In the genomic region with DNA sequence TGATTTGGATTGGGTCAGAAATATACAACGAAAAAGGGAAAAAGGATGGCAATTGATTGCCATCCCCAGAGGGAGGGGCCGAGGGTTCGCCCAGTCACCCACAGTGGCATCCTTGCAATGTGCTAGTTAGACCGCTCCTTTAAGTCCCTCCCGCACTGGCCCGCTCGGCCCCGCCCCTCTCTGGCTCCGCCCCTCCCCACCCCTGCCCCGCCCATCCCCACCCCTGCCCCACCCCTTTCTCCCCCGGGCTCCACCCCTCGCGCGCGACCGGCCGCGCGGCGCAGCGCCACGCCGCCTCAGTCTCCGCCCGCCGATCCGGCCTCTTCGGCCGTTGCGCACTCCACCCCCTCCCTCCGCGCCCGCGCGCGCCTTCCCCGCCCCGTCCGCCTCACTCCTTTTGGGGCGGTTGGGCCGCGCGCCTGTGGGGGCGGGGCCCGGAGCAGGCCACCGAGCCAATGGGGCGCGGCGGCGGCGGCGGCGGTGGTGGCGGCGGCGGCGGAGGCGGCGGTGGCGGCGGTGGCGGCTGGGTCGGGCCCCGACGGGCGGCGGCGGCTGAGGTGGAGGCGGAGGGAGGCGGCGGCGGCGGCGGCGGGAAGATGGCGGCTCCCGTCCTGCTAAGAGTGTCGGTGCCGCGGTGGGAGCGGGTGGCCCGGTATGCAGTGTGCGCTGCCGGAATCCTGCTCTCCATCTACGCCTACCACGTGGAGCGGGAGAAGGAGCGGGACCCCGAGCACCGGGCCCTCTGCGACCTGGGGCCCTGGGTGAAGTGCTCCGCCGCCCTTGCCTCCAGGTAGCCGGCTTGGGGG, we compare ENCODE assay signal across 8 cellular contexts. TPM values are rescaled to one million over a fixed set of nuclear protein-coding genes. Genes with fewer than 3 reads are reported as not detected.
A peak's percentile ranks its signal among the peaks of the same experiment; 100 is the strongest.
DNase-seq lines count a peak whose midpoint lies in the region; ATAC-seq, FAIRE-seq and TF ChIP-seq lines count a peak whose summit lies in the region.

A gene (plus strand): TSS at position 299 of the 806 bp plus-strand sequence. CDS start 298 bp downstream, at position 597.

- H3K36me3 ChIP-seq in keratinocyte (ENCODE audit: control insufficient read depth in 2 of 2, extremely low read depth in 1 of 2, insufficient read depth in 2 of 2, low read length in 2 of 2) = no peaks in the 10 kb centered on the region

- H3K4me1 ChIP-seq in keratinocyte (ENCODE audit: control insufficient read depth, extremely low read depth, insufficient read depth, low read length) = peaks cover 3% of the 10 kb centered on the region

- TF ChIP-seq CTCF in keratinocyte (optimal IDR thresholded peaks at IDR 0.05 in 1 of 3, IDR thresholded peaks at IDR 0.05 in 1 of 3, conservative IDR thresholded peaks at IDR 0.05 in 1 of 3; ENCODE audit: extremely low read depth in 1 of 3, insufficient read depth in 2 of 3, low read length in 3 of 3) = no peak

- ATAC-seq in GM19043 (IDR thresholded peaks at IDR 0.05; ENCODE audit: low read depth, unreplicated experiment) = peak; percentile 83
- ATAC-seq in HG03354 (IDR thresholded peaks at IDR 0.05; ENCODE audit: poor library complexity, severe bottlenecking, unreplicated experiment) = peak; percentile 86

- no peaks in the 10 kb centered on the region for H3K27me3 ChIP-seq in keratinocyte (ENCODE audit: control insufficient read depth, extremely low read depth, insufficient read depth, low read length)

- DNase-seq in AG20443 (ENCODE audit: low spot score) (peak; percentile 98), NCI-H446 (lab: John Stamatoyannopoulos, UW) (peak; percentile 75 to 93), cerebellar nuclear complex (lab: John Stamatoyannopoulos, UW) (peak; percentile 14 to 77), keratinocyte (ENCODE audit: low read depth, low spot score) (peak; percentile 25)
- peak; percentile 93 for DNase-seq in activated CD4-positive, alpha-beta T cell treated with anti-CD3 and anti-CD28 coated beads for 1 hour
- DNase-seq in stimulated activated CD4-positive, alpha-beta T cell treated with anti-CD3 and anti-CD28 coated beads, Interleukin-12 subunit alpha, Interleukin-12 subunit beta, amount 100 ng/mL, for 48 hours (ENCODE audit: low read depth in 2 of 3, low spot score in 1 of 3) = peak; percentile 89 to 95 (median 89)

- no peak for FAIRE-seq in keratinocyte (lab: Jason Lieb, UNC)

- peaks cover 17% of the 10 kb centered on the region for H3K79me2 ChIP-seq in keratinocyte (ENCODE audit: control insufficient read depth, insufficient read depth, low read length)

- peak within 1 kb of the TSS; percentile 77 for H3K9ac ChIP-seq in keratinocyte (ENCODE audit: control insufficient read depth, extremely low read depth, insufficient read depth, low read length)

- peak within 1 kb of the TSS; percentile 49 for H3K27ac ChIP-seq in keratinocyte (ENCODE audit: control insufficient read depth, insufficient read depth, low read length)

- H4K20me1 ChIP-seq in keratinocyte (ENCODE audit: control insufficient read depth, extremely low read depth, insufficient read depth, low read length) = no peaks in the 10 kb centered on the region

- no peaks in the 10 kb centered on the region for H3K9me3 ChIP-seq in keratinocyte (ENCODE audit: control insufficient read depth, low read depth, low read length)

- H3K4me2 ChIP-seq in keratinocyte (ENCODE audit: control insufficient read depth, extremely low read depth, insufficient read depth, low read depth, low read length) = peak within 1 kb of the TSS; percentile 83

- H2AFZ ChIP-seq in keratinocyte (ENCODE audit: control insufficient read depth, low read length) = peak within 1 kb of the TSS; percentile 58

- peak within 1 kb of the TSS; percentile 66 to 72 (median 69) for H3K4me3 ChIP-seq in keratinocyte (ENCODE audit: control insufficient read depth in 2 of 3, extremely low read depth in 1 of 3, insufficient read depth in 2 of 3, low read depth in 1 of 3, low read length in 3 of 3)

- no peaks in the 10 kb centered on the region for H3K9me1 ChIP-seq in keratinocyte (ENCODE audit: control insufficient read depth, extremely low read depth, insufficient read depth, low read length)

- dilution Hi-C loops in keratinocyte (cut with MboI; ENCODE audit: extremely low pct_ligation_motif_present, low sequenced_read_pairs) = no loop called here

RNA-seq across cellular contexts. Expression of the gene that starts here (rescaled TPM):
- polyA plus RNA-seq in keratinocyte = 11.6 to 19.4 TPM (median 13.1 TPM) in 3 replicates
- polyA plus RNA-seq in keratinocyte (2011; ENCODE audit: low read depth) = 5.5 TPM
- 8.1 and 13.2 TPM in 2 replicates for polyA plus RNA-seq in keratinocyte (2011; cell fraction: cytosol; rRNA removed)
- 9.7 and 9.9 TPM in 2 replicates for polyA plus RNA-seq in keratinocyte (2011; cell fraction: nucleus; rRNA removed)
- 12.1 and 15.0 TPM in 2 replicates for polyA plus RNA-seq in keratinocyte (2012; ENCODE audit: low replicate concordance)
- polyA minus RNA-seq in keratinocyte = 8.7 to 33.2 TPM (median 15.4 TPM) in 3 replicates
- 10.6 TPM for polyA minus RNA-seq in keratinocyte (2011; cell fraction: cytosol; rRNA and poly(A)+ RNA removed)
- polyA minus RNA-seq in keratinocyte (2011; cell fraction: nucleus; rRNA and poly(A)+ RNA removed) = 7.9 and 11.7 TPM in 2 replicates

Comparison
In these comparisons a context has a peak if more than half of its experiments do, and no peak if none do; other contexts are left out.
1. Peak in every context shown above with its lines: DNase-seq, ATAC-seq, H3K4me3 ChIP-seq and H3K27ac ChIP-seq.
2. DNase-seq: peak in every context shown above with its lines; median percentile 98 in AG20443; 93 in activated CD4-positive, alpha-beta T cell treated with anti-CD3 and anti-CD28 coated beads for 1 hour; 89 in stimulated activated CD4-positive, alpha-beta T cell treated with anti-CD3 and anti-CD28 coated beads, Interleukin-12 subunit alpha, Interleukin-12 subunit beta, amount 100 ng/mL, for 48 hours; 84 in NCI-H446; 46 in cerebellar nuclear complex; 25 in keratinocyte.